ENCODE assay signal across 14 cellular contexts in genomic region chr10:4260483-4260882, GRCh38.
A peak's percentile ranks its signal among the peaks of the same experiment; 100 is the strongest.
DNase-seq lines count a peak whose midpoint lies in the region; TF ChIP-seq lines count a peak whose summit lies in the region.
"Had no signal": no experiment of that assay in that cellular context is flagged by ENCODE, and none has a peak within 500 bp of the region (broad histone marks: within the 10 kb centered on the region; RNA-seq: fewer than 3 reads in every experiment).

No MANE protein-coding gene starts in this region.

- TF ChIP-seq CTCF in tibial nerve (IDR thresholded peaks at IDR 0.05): no peak

- TF ChIP-seq EP300 in tibial nerve (IDR thresholded peaks at IDR 0.05): peak; percentile 25 to 48

- no peaks in the 10 kb centered on the region for H3K36me3 ChIP-seq in tibial nerve

- no peaks in the 10 kb centered on the region for H3K27me3 Mint-ChIP-seq in activated T-cell treated with anti-CD3 and anti-CD28 coated beads, Interleukin-2, amount 50 U/mL, for 24 hours
- H3K27me3 Mint-ChIP-seq: memory B cell, type B pancreatic cell had no signal

- H3K36me3 Mint-ChIP-seq in activated T-cell treated with anti-CD3 and anti-CD28 coated beads, Interleukin-2, amount 50 U/mL, for 24 hours (ENCODE audit: low read depth): no peaks in the 10 kb centered on the region
- H3K36me3 Mint-ChIP-seq: memory B cell, type B pancreatic cell had no signal

- H3K4me3 ChIP-seq in tibial nerve: no peak overlapping the region

- H3K4me1 ChIP-seq in tibial nerve: peaks cover 0 to 27% (median 22%) of the 10 kb centered on the region in 4 donors

- no peak overlapping the region for H3K4me3 Mint-ChIP-seq in activated T-cell treated with anti-CD3 and anti-CD28 coated beads, Interleukin-2, amount 50 U/mL, for 24 hours
- H3K4me3 Mint-ChIP-seq: memory B cell, type B pancreatic cell had no signal

- H3K9me3 Mint-ChIP-seq in activated T-cell treated with anti-CD3 and anti-CD28 coated beads, Interleukin-2, amount 50 U/mL, for 24 hours: no peaks in the 10 kb centered on the region

- no peak for DNase-seq in activated T-cell treated with anti-CD3 and anti-CD28 coated beads, Interleukin-2, amount 50 U/mL, for 24 hours
- DNase-seq in activated T-cell treated with anti-CD3 and anti-CD28 coated beads, Interleukin-2, amount 50 U/mL, for 48 hours: no peak
- DNase-seq in dermis blood vessel endothelial cell (peak; percentile 86), lung microvascular endothelial cell (ENCODE audit: low read depth in 2 of 2) (peak; percentile 77 to 98), tibial nerve (ENCODE audit: low spot score in 2 of 2) (no peak), activated gamma-delta T cell (lab: John Stamatoyannopoulos, UW) (no peak)
- no peak for DNase-seq in effector CD4-positive, alpha-beta T cell
- DNase-seq in activated CD4-positive, alpha-beta T cell treated with anti-CD3 and anti-CD28 coated beads for 48 hours: no peak
- DNase-seq: 8988T, DMS 273 treated with DMSO at 0.1 percent for 48 hours, NCI-H748 treated with DMSO at 0.1 percent for 48 hours, posterior cingulate gyrus had no signal

- peak overlapping the region in 2 of 4 donors; percentile 9 to 68 for H3K27ac ChIP-seq in tibial nerve

- H3K27me3 ChIP-seq in tibial nerve: no peaks in the 10 kb centered on the region

- no peaks in the 10 kb centered on the region for H3K9me3 ChIP-seq in tibial nerve

- H3K4me1 Mint-ChIP-seq in activated T-cell treated with anti-CD3 and anti-CD28 coated beads, Interleukin-2, amount 50 U/mL, for 24 hours (ENCODE audit: low read depth): peaks cover 2% of the 10 kb centered on the region
- H3K4me1 Mint-ChIP-seq: memory B cell had no signal

- TF ChIP-seq POLR2A in tibial nerve (IDR thresholded peaks at IDR 0.05): no peak

- 11 to 29% methylated on average over 1 of the region's 1 CpG for WGBS in tibial nerve, 2 donors

- peak overlapping the region; percentile 10 for H3K27ac Mint-ChIP-seq in activated T-cell treated with anti-CD3 and anti-CD28 coated beads, Interleukin-2, amount 50 U/mL, for 24 hours
- H3K27ac Mint-ChIP-seq: memory B cell, type B pancreatic cell had no signal

Comparison
In these comparisons a context has a peak if more than half of its experiments do, and no peak if none do; other contexts are left out.
1. DNase-seq: peak in dermis blood vessel endothelial cell (single experiment) and lung microvascular endothelial cell (2 of 2); none in activated T-cell treated with anti-CD3 and anti-CD28 coated beads, Interleukin-2, amount 50 U/mL, for 24 hours (single experiment), activated T-cell treated with anti-CD3 and anti-CD28 coated beads, Interleukin-2, amount 50 U/mL, for 48 hours (0 of 2), tibial nerve (0 of 2), effector CD4-positive, alpha-beta T cell (single experiment), activated gamma-delta T cell (single experiment) and activated CD4-positive, alpha-beta T cell treated with anti-CD3 and anti-CD28 coated beads for 48 hours (single experiment).